20 cellular contexts compared by ENCODE assay signal in the genomic region with DNA sequence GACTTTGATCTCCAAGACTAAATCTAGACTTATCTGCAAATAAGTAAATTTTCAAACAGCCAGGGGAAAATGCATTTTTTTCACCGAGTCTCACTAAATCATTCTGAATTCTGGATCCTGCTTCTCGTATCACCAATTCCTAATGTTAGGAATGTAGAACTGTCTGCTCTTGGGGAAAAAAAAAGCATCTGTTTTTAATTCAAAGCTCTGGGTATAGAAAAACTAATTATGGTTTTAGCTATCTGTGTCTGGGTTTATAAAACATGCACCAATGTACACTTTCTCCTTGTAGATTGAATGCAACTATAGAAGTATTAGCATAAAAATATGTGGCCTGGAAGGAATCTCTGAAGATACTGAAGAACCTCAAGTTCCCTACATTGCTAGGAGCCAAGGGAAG. TPM values are rescaled to one million over a fixed set of nuclear protein-coding genes. Genes with fewer than 3 reads are reported as not detected.
DNase-seq lines count a peak whose midpoint lies in the region; ATAC-seq and TF ChIP-seq lines count a peak whose summit lies in the region.
"Had no signal": no experiment of that assay in that cellular context is flagged by ENCODE, and none has a peak within 500 bp of the region (broad histone marks: within the 10 kb centered on the region; RNA-seq: fewer than 3 reads in every experiment).

No MANE protein-coding gene starts in this region.

- peak overlapping the region; percentile 33 for H3K4me2 ChIP-seq in smooth muscle cell
- H3K4me2 ChIP-seq: A549, GM23338 had no signal

- WGBS in smooth muscle cell (ENCODE audit: low lambda C conversion rate), result 45% methylated on average over 2 of the region's 2 CpGs

- H3K36me3 ChIP-seq in BE2C (no peaks in the 10 kb centered on the region), smooth muscle cell (ENCODE audit: low read depth) (no peaks in the 10 kb centered on the region)
- H3K36me3 ChIP-seq: MG63 had no signal

- H3K9me3 ChIP-seq in BE2C, result no peaks in the 10 kb centered on the region
- no peaks in the 10 kb centered on the region for H3K9me3 ChIP-seq in smooth muscle cell (replicated peaks; ENCODE audit: low read depth)
- H3K9me3 ChIP-seq: A549, MG63, SJCRH30 had no signal

- no peak overlapping the region for H3K4me3 ChIP-seq in BE2C (ENCODE audit: low read depth, low read length)
- no peak overlapping the region for H3K4me3 ChIP-seq in smooth muscle cell
- H3K4me3 ChIP-seq: A549, GM23338, K562, MG63, SJCRH30 had no signal

- H2AFZ ChIP-seq in smooth muscle cell (ENCODE audit: low read depth), result no peak overlapping the region
- H2AFZ ChIP-seq: GM23338 had no signal

- H3K27me3 ChIP-seq in BE2C (no peaks in the 10 kb centered on the region), smooth muscle cell (ENCODE audit: low read depth) (no peaks in the 10 kb centered on the region)
- H3K27me3 ChIP-seq: MG63, SJCRH30 had no signal

- H3F3A ChIP-seq in smooth muscle cell (ENCODE audit: low read depth), result peaks cover 9% of the 10 kb centered on the region

- no peak overlapping the region for H3K9ac ChIP-seq in smooth muscle cell (ENCODE audit: low read depth)

- TF ChIP-seq CTCF in BE2C (IDR thresholded peaks at IDR 0.05; ENCODE audit: low read depth, low read length) (0 out of 2 replicates have a peak, but pooled peaks have one; percentile 2), smooth muscle cell (IDR thresholded peaks at IDR 0.05; ENCODE audit: borderline replicate concordance, insufficient read depth, poor library complexity, severe bottlenecking) (no peak)

- no peak for DNase-seq in BE2C
- peak; percentile 61 for DNase-seq in fibroblast of peridontal ligament (ENCODE audit: extremely low read depth)
- no peak for DNase-seq in smooth muscle cell (lab: John Stamatoyannopoulos, UW; ENCODE audit: unreplicated experiment)
- no peak for DNase-seq in germinal center (ENCODE audit: low spot score)
- DNase-seq: CD8-positive, alpha-beta memory T cell; DND-41; H9; MG63; NCI-H1105 treated with DMSO at 0.1 percent for 48 hours; NCI-H2029; NCI-H446; NCI-H524 treated with DMSO at 0.1 percent for 48 hours; NCI-H774 had no signal

- ATAC-seq in SK-N-SH treated with all-trans-retinoic acid at 6 μM for 48 hours, result peak; percentile 62
- ATAC-seq in GM19452 (IDR thresholded peaks at IDR 0.05; ENCODE audit: unreplicated experiment), result no peak
- ATAC-seq in GM21619 (IDR thresholded peaks at IDR 0.05; ENCODE audit: unreplicated experiment), result no peak
- ATAC-seq: A549, GM23338, K562 had no signal

- H3K4me1 ChIP-seq in BE2C (peaks cover 23% of the 10 kb centered on the region), smooth muscle cell (ENCODE audit: low read depth) (no peaks in the 10 kb centered on the region)
- H3K4me1 ChIP-seq: SJCRH30 had no signal

- H3K27ac ChIP-seq in smooth muscle cell (ENCODE audit: low read depth), result peak overlapping the region; percentile 33
- H3K27ac ChIP-seq: A549, SJCRH30 had no signal

- H4K20me1 ChIP-seq in smooth muscle cell (ENCODE audit: low read depth), result no peaks in the 10 kb centered on the region

- H3K79me2 ChIP-seq in smooth muscle cell (ENCODE audit: low read depth), result peaks cover 5% of the 10 kb centered on the region

TF ChIP-seq in SK-N-SH treated with all-trans-retinoic acid at 6 μM for 48 hours, 23 proteins besides CTCF, POLR2A, EP300 and RAD21:
- TF ChIP-seq GLIS3 (CRISPR knock-in tag; IDR thresholded peaks at IDR 0.05), result no peak
- no peak for TF ChIP-seq ZNF565 (CRISPR knock-in tag; conservative IDR thresholded peaks at IDR 0.05; ENCODE audit: low read depth)
- no peak for TF ChIP-seq SNAI2 (CRISPR knock-in tag; IDR thresholded peaks at IDR 0.05)
- TF ChIP-seq TCF4 (CRISPR knock-in tag; IDR thresholded peaks at IDR 0.05; ENCODE audit: borderline replicate concordance), result peak; percentile 93
- TF ChIP-seq, protein P1, sequence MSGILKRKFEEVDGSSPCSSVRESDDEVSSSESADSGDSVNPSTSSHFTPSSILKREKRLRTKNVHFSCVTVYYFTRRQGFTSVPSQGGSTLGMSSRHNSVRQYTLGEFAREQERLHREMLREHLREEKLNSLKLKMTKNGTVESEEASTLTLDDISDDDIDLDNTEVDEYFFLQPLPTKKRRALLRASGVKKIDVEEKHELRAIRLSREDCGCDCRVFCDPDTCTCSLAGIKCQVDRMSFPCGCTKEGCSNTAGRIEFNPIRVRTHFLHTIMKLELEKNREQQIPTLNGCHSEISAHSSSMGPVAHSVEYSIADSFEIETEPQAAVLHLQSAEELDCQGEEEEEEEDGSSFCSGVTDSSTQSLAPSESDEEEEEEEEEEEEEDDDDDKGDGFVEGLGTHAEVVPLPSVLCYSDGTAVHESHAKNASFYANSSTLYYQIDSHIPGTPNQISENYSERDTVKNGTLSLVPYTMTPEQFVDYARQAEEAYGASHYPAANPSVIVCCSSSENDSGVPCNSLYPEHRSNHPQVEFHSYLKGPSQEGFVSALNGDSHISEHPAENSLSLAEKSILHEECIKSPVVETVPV (CRISPR knock-in tag; IDR thresholded peaks at IDR 0.05), result no peak
- TF ChIP-seq OSR1 (CRISPR knock-in tag; IDR thresholded peaks at IDR 0.05), result no peak
- no peak for TF ChIP-seq ZFP3 (CRISPR knock-in tag; IDR thresholded peaks at IDR 0.05)
- peak; percentile 56 for TF ChIP-seq ISL1 (CRISPR knock-in tag; IDR thresholded peaks at IDR 0.05)
- TF ChIP-seq ZFP30 (CRISPR knock-in tag; IDR thresholded peaks at IDR 0.05), result no peak
- TF ChIP-seq ESRRG (CRISPR knock-in tag; IDR thresholded peaks at IDR 0.05), result no peak

RNA-seq across cellular contexts. Expression of a gene that starts 4.8 kb away (rescaled TPM):
- 9.6 TPM for polyA plus RNA-seq in BE2C (2012; ENCODE audit: insufficient read depth, insufficient read length, low read depth)
- 6.1 and 6.4 TPM in 2 replicates for total RNA-seq in smooth muscle cell
- polyA plus RNA-seq in smooth muscle cell, result 6.9 and 11.8 TPM in 2 replicates
